In the genomic region with DNA sequence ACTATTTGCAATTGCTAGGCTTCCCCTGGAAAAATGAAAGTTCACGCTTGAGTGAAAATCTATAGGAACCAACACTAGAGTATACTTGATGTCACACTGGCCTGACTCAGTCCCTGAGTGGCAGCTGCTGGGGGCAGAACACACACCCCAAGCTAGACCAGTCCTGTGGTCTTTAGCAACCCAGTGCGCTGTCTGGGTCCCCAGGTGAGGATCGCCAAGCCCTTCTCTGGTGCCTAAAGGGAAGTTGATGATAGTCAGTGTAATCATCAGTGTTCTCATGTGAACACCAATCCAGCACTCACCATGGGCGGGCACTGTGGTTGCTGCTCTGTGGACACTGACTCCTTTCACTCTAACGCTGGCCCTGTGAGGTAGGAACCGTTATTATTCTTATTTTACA, we compare ENCODE assay signal across 13 cellular contexts. TPM values are rescaled to one million over a fixed set of nuclear protein-coding genes. Genes with fewer than 3 reads are reported as not detected.
"Had no signal": no experiment of that assay in that cellular context is flagged by ENCODE, and none has a peak within 500 bp of the region (broad histone marks: within the 10 kb centered on the region; RNA-seq: fewer than 3 reads in every experiment).

No MANE protein-coding gene starts in this region.

- DNase-seq: activated CD4-positive, alpha-beta T cell treated with anti-CD3 and anti-CD28 coated beads for 1 hour; activated gamma-delta T cell treated with Interleukin-2 at 50 U/mL for 16 hours; activated naive CD8-positive, alpha-beta T cell treated with anti-CD3 and anti-CD28 coated beads for 36 hours; amniotic stem cell; kidney had no signal

- H3K27ac Mint-ChIP-seq: activated naive CD8-positive, alpha-beta T cell treated with anti-CD3 and anti-CD28 coated beads for 36 hours; mesothelial cell of epicardium; natural killer cell treated with Interleukin-12 subunit alpha and Interleukin-12 subunit beta and Interleukin-15 and Interleukin-18, amount 100 ng/mL, for 72 hours; stimulated activated naive CD8-positive, alpha-beta T cell treated with anti-CD3 and anti-CD28 coated beads, Interleukin-15, Interleukin-2, amounts not matched to agents 100 ng/mL and 50 ng/mL, for 24 hours; type B pancreatic cell had no signal

- H3K36me3 Mint-ChIP-seq: activated naive CD8-positive, alpha-beta T cell treated with anti-CD3 and anti-CD28 coated beads for 36 hours; mesothelial cell of epicardium; natural killer cell treated with Interleukin-12 subunit alpha and Interleukin-12 subunit beta and Interleukin-15 and Interleukin-18, amount 100 ng/mL, for 72 hours; type B pancreatic cell had no signal

- H3K4me3 Mint-ChIP-seq: activated naive CD8-positive, alpha-beta T cell treated with anti-CD3 and anti-CD28 coated beads for 36 hours; mesothelial cell of epicardium; natural killer cell treated with Interleukin-12 subunit alpha and Interleukin-12 subunit beta and Interleukin-15 and Interleukin-18, amount 100 ng/mL, for 72 hours; stimulated activated naive CD8-positive, alpha-beta T cell treated with anti-CD3 and anti-CD28 coated beads, Interleukin-15, Interleukin-2, amounts not matched to agents 100 ng/mL and 50 ng/mL, for 24 hours; type B pancreatic cell had no signal

- H3K4me3 ChIP-seq: lung had no signal

- ATAC-seq: left lobe of liver; natural killer cell treated with Interleukin-12 subunit alpha and Interleukin-12 subunit beta and Interleukin-15 and Interleukin-18, amount 100 ng/mL, for 72 hours had no signal

- H3K9me3 Mint-ChIP-seq: activated naive CD8-positive, alpha-beta T cell treated with anti-CD3 and anti-CD28 coated beads for 36 hours; mesothelial cell of epicardium; natural killer cell treated with Interleukin-12 subunit alpha and Interleukin-12 subunit beta and Interleukin-15 and Interleukin-18, amount 100 ng/mL, for 72 hours; stimulated activated naive CD8-positive, alpha-beta T cell treated with anti-CD3 and anti-CD28 coated beads, Interleukin-15, Interleukin-2, amounts not matched to agents 100 ng/mL and 50 ng/mL, for 24 hours; type B pancreatic cell had no signal

RNA-seq across cellular contexts. Expression of a gene that starts 11.2 kb away (rescaled TPM):
- total RNA-seq: activated CD8-positive, alpha-beta memory T cell treated with anti-CD3 and anti-CD28 coated beads for 36 hours; activated naive CD8-positive, alpha-beta T cell treated with anti-CD3 and anti-CD28 coated beads for 36 hours; mesothelial cell of epicardium; natural killer cell treated with Interleukin-12 subunit alpha and Interleukin-12 subunit beta and Interleukin-15 and Interleukin-18, amount 100 ng/mL, for 72 hours; T-helper 1 cell treated with Interleukin-12 subunit alpha and Interleukin-12 subunit beta and Interleukin-4 antibody, amounts not matched to agents 30 ng/mL and 1 ng/mL, for 36 hours had no signal
